In the genomic region with DNA sequence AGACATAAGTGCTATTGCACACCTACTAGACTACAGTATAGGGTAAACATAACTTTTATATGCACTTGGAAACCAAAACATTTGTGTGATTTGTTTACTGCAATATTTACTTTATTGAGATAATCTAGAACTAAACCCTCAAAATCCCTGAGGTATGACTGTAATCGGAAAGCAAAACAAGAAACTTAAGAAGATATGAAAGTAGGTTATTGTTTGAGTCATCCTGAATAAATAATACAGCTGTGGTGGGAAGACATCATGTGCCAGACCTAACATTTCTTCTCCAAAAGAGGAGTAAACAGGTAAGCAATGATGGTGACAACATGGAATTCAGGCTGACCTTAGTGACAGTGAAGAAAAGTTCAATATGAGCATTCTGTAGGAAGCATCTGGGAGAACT, we compare ENCODE assay signal across 14 cellular contexts.
DNase-seq lines count a peak whose midpoint lies in the region; ATAC-seq and TF ChIP-seq lines count a peak whose summit lies in the region.
"Had no signal": no experiment of that assay in that cellular context is flagged by ENCODE, and none has a peak within 500 bp of the region (broad histone marks: within the 10 kb centered on the region; RNA-seq: fewer than 3 reads in every experiment).

No MANE protein-coding gene starts in this region.

- no peaks in the 10 kb centered on the region for H3F3A ChIP-seq in PC-9 (ENCODE audit: insufficient read depth, low read depth)

- no peaks in the 10 kb centered on the region for H3K4me1 Mint-ChIP-seq in activated CD4-positive, alpha-beta T cell treated with anti-CD3 and anti-CD28 coated beads, Interleukin-2, amount 10 ng/mL, durations not matched to agents 24 days and 14 days
- H3K4me1 Mint-ChIP-seq: CD4-positive, CD25-positive, alpha-beta regulatory T cell had no signal

- CTCF ChIA-PET in PC-9 (lab: Charles Lee), result no interaction called here

- H3K27me3 ChIP-seq in DND-41 (ENCODE audit: insufficient read depth, low read length, poor library complexity) (no peaks in the 10 kb centered on the region), PC-9 (ENCODE audit: insufficient read depth, low read depth) (no peaks in the 10 kb centered on the region), brain microvascular endothelial cell (replicated peaks) (no peaks in the 10 kb centered on the region)
- H3K27me3 ChIP-seq: BLaER1 treated with 17β-estradiol and CSF1 and Interleukin-3, amounts not matched to agents 10 nM and 100 nM had no signal

- in situ Hi-C loops in brain microvascular endothelial cell (cut with HindIII; ENCODE audit: low pct_ligation_motif_present, low sequenced_read_pairs), result no loop called here

- intact Hi-C loops in PC-9 (cut with micrococcal nuclease; ENCODE audit: unreplicated experiment) (no loop called here), sciatic nerve (cut with DNase I) (no loop called here)
- intact Hi-C loops in activated CD4-positive, alpha-beta T cell treated with anti-CD3 and anti-CD28 coated beads, Interleukin-2, amount 10 ng/mL, durations not matched to agents 24 days and 14 days (cut with micrococcal nuclease), result no loop called here

- no peaks in the 10 kb centered on the region for H3K27me3 Mint-ChIP-seq in activated CD4-positive, alpha-beta T cell treated with anti-CD3 and anti-CD28 coated beads, Interleukin-2, amount 10 ng/mL, durations not matched to agents 24 days and 14 days
- H3K27me3 Mint-ChIP-seq: CD4-positive, CD25-positive, alpha-beta regulatory T cell had no signal

- H3K9ac ChIP-seq in DND-41 (ENCODE audit: low read depth, low read length), result no peak overlapping the region
- H3K9ac ChIP-seq: BLaER1 treated with 17β-estradiol and CSF1 and Interleukin-3, amounts not matched to agents 10 nM and 100 nM had no signal

- BruUV-seq in PC-9 (replicated peaks; lab: Mats Ljungman, UMichigan), result no TSS peak

- no peak overlapping the region for H3K4me3 Mint-ChIP-seq in activated CD4-positive, alpha-beta T cell treated with anti-CD3 and anti-CD28 coated beads, Interleukin-2, amount 10 ng/mL, durations not matched to agents 24 days and 14 days
- H3K4me3 Mint-ChIP-seq: CD4-positive, CD25-positive, alpha-beta regulatory T cell had no signal

- H4K20me1 ChIP-seq in DND-41 (ENCODE audit: insufficient read depth, low read length) (no peaks in the 10 kb centered on the region), PC-9 (ENCODE audit: insufficient read depth) (no peaks in the 10 kb centered on the region)
- H4K20me1 ChIP-seq: BLaER1 treated with 17β-estradiol and CSF1 and Interleukin-3, amounts not matched to agents 10 nM and 100 nM had no signal

- H2AFZ ChIP-seq in DND-41 (ENCODE audit: low read depth, low read length), result no peak overlapping the region
- peak overlapping the region; percentile 73; the same call in 1 of the 2 replicates for H2AFZ ChIP-seq in PC-9

- H3K36me3 Mint-ChIP-seq in activated CD4-positive, alpha-beta T cell treated with anti-CD3 and anti-CD28 coated beads, Interleukin-2, amount 10 ng/mL, durations not matched to agents 24 days and 14 days (ENCODE audit: low read depth), result no peaks in the 10 kb centered on the region
- H3K36me3 Mint-ChIP-seq: CD4-positive, CD25-positive, alpha-beta regulatory T cell had no signal

- H3K9me2 ChIP-seq in PC-9 (ENCODE audit: insufficient read depth), result 0 out of 2 replicates have a peak, but pooled peaks cover 4% of the 10 kb centered on the region

- H3K4me2 ChIP-seq in DND-41 (ENCODE audit: insufficient read depth, low read length) (no peak overlapping the region), PC-9 (no peak overlapping the region)
- H3K4me2 ChIP-seq: BLaER1 treated with 17β-estradiol and CSF1 and Interleukin-3, amounts not matched to agents 10 nM and 100 nM had no signal

- H3K36me3 ChIP-seq in DND-41 (ENCODE audit: insufficient read depth, low read length), result no peaks in the 10 kb centered on the region
- H3K36me3 ChIP-seq in PC-9 (ENCODE audit: low read depth), result no peaks in the 10 kb centered on the region
- H3K36me3 ChIP-seq in brain microvascular endothelial cell (replicated peaks), result no peaks in the 10 kb centered on the region
- H3K36me3 ChIP-seq: BLaER1 treated with 17β-estradiol and CSF1 and Interleukin-3, amounts not matched to agents 10 nM and 100 nM had no signal

- peaks cover 19% of the 10 kb centered on the region for H3K4me1 ChIP-seq in DND-41 (ENCODE audit: insufficient read depth, low read length)
- H3K4me1 ChIP-seq in PC-9 (replicated peaks; ENCODE audit: insufficient read depth), result 0 out of 2 replicates have a peak, but pooled peaks cover 5% of the 10 kb centered on the region
- H3K4me1 ChIP-seq: BLaER1 treated with 17β-estradiol and CSF1 and Interleukin-3, amounts not matched to agents 10 nM and 100 nM had no signal

- peaks cover 2% of the 10 kb centered on the region for H3K9me3 Mint-ChIP-seq in activated CD4-positive, alpha-beta T cell treated with anti-CD3 and anti-CD28 coated beads, Interleukin-2, amount 10 ng/mL, durations not matched to agents 24 days and 14 days

- DNase-seq in DND-41, result no peak
- DNase-seq in PC-9, result no peak
- peak; percentile 18 for DNase-seq in brain microvascular endothelial cell
- no peak for DNase-seq in sciatic nerve (ENCODE audit: low spot score)
- no peak for DNase-seq in hypothalamus (lab: John Stamatoyannopoulos, UW)
- DNase-seq in activated CD4-positive, alpha-beta T cell treated with anti-CD3 and anti-CD28 coated beads, Interleukin-2, amount 10 ng/mL, durations not matched to agents 24 days and 14 days, result no peak
- DNase-seq: 8988T; ACHN; CD4-positive, CD25-positive, alpha-beta regulatory T cell; DMS53 had no signal

- H3K9me3 ChIP-seq in DND-41 (ENCODE audit: insufficient read depth, low read length, severe bottlenecking) (no peaks in the 10 kb centered on the region), PC-9 (ENCODE audit: insufficient read depth, low read depth) (no peaks in the 10 kb centered on the region)
- H3K9me3 ChIP-seq: BLaER1 treated with 17β-estradiol and CSF1 and Interleukin-3, amounts not matched to agents 10 nM and 100 nM had no signal

- POLR2A ChIA-PET in PC-9 (lab: Charles Lee; ENCODE audit: unreplicated experiment), result no interaction called here

- ATAC-seq in DND-41 (ENCODE audit: insufficient read depth, low read depth) (no peak), sciatic nerve (peak; percentile 38), HG03196 (IDR thresholded peaks at IDR 0.05; ENCODE audit: unreplicated experiment) (no peak), HG03280 (IDR thresholded peaks at IDR 0.05; ENCODE audit: unreplicated experiment) (no peak)
- ATAC-seq: HCT116 had no signal

- no peak overlapping the region for H3K27ac Mint-ChIP-seq in activated CD4-positive, alpha-beta T cell treated with anti-CD3 and anti-CD28 coated beads, Interleukin-2, amount 10 ng/mL, durations not matched to agents 24 days and 14 days
- H3K27ac Mint-ChIP-seq: CD4-positive, CD25-positive, alpha-beta regulatory T cell had no signal

- no peaks in the 10 kb centered on the region for H3K79me2 ChIP-seq in DND-41 (ENCODE audit: insufficient read depth, low read length)
- no peaks in the 10 kb centered on the region for H3K79me2 ChIP-seq in PC-9 (ENCODE audit: low read depth)

- TF ChIP-seq CTCF in DND-41 (IDR thresholded peaks at IDR 0.05; ENCODE audit: borderline replicate concordance, extremely low read depth, low read length, poor library complexity, severe bottlenecking) (no peak), PC-9 (conservative IDR thresholded peaks at IDR 0.05) (no peak), brain microvascular endothelial cell (IDR thresholded peaks at IDR 0.05; ENCODE audit: low read depth, low read length, missing control alignments) (no peak)

- H3K27ac ChIP-seq in DND-41 (ENCODE audit: low read length) (peak overlapping the region; percentile 35; the same call in 1 of the 2 replicates), PC-9 (no peak overlapping the region), brain microvascular endothelial cell (no peak overlapping the region)
- H3K27ac ChIP-seq: BLaER1 treated with 17β-estradiol and CSF1 and Interleukin-3, amounts not matched to agents 10 nM and 100 nM had no signal

- H3K4me3 ChIP-seq in DND-41 (ENCODE audit: low read depth in 1 of 2, low read length in 2 of 2), result no peak overlapping the region
- no peak overlapping the region for H3K4me3 ChIP-seq in PC-9
- H3K4me3 ChIP-seq in brain microvascular endothelial cell (ENCODE audit: low read depth, low read length), result no peak overlapping the region
- H3K4me3 ChIP-seq: BLaER1 treated with 17β-estradiol and CSF1 and Interleukin-3, amounts not matched to agents 10 nM and 100 nM had no signal
